Comparison of ENCODE assay signal across 8 cellular contexts in genomic region chr6:8006208-8006607, GRCh38. TPM values are rescaled to one million over a fixed set of nuclear protein-coding genes. Genes with fewer than 3 reads are reported as not detected.
A peak's percentile ranks its signal among the peaks of the same experiment; 100 is the strongest.
DNase-seq lines count a peak whose midpoint lies in the region; ATAC-seq, FAIRE-seq and TF ChIP-seq lines count a peak whose summit lies in the region.

No MANE protein-coding gene starts in this region.

- peak; percentile 87 for FAIRE-seq in TTC549 (lab: Jason Lieb, UNC)

- H3K9me3 Mint-ChIP-seq in CD8-positive, alpha-beta T cell, result no peaks in the 10 kb centered on the region

- ATAC-seq in CD8-positive, alpha-beta T cell, result no peak
- ATAC-seq in left ventricle myocardium superior, result peak; percentile 70
- ATAC-seq in HG02763 (IDR thresholded peaks at IDR 0.05; ENCODE audit: unreplicated experiment), result no peak
- ATAC-seq in HG02885 (IDR thresholded peaks at IDR 0.05; ENCODE audit: poor library complexity, unreplicated experiment), result no peak
- no peak for ATAC-seq in HG03342 (IDR thresholded peaks at IDR 0.05; ENCODE audit: unreplicated experiment)

- DNase-seq in CD8-positive, alpha-beta T cell, result no peak
- DNase-seq in HS-5 (ENCODE audit: low read depth), result peak; percentile 3
- DNase-seq in left ventricle myocardium superior, result no peak
- DNase-seq in MG63, result no peak

- no peaks in the 10 kb centered on the region for H3K27me3 Mint-ChIP-seq in CD8-positive, alpha-beta T cell (ENCODE audit: low read depth)

- no peak overlapping the region for H3K4me3 Mint-ChIP-seq in CD8-positive, alpha-beta T cell

- TF ChIP-seq CTCF in CD8-positive, alpha-beta T cell (IDR thresholded peaks at IDR 0.05), result peak; percentile 33

- intact Hi-C loops in CD8-positive, alpha-beta T cell (cut with DNase I, micrococcal nuclease), result loop anchor here (1.0 to 10.0 kb wide), 4 partner anchors 111 to 729 kb away; no protein-coding TSS in a partner anchor
- intact Hi-C loops in left ventricle myocardium superior (cut with micrococcal nuclease), result loop anchor here (10.0 kb wide), 1 partner anchor 101 kb away; no protein-coding TSS in a partner anchor

- no peaks in the 10 kb centered on the region for H3K4me1 ChIP-seq in CD8-positive, alpha-beta T cell (ENCODE audit: insufficient read depth, low read length)

- no peaks in the 10 kb centered on the region for H3K9me3 ChIP-seq in CD8-positive, alpha-beta T cell (ENCODE audit: low read length)
- H3K9me3 ChIP-seq in MG63, result no peaks in the 10 kb centered on the region

- no peak overlapping the region for H3K4me3 ChIP-seq in CD8-positive, alpha-beta T cell (ENCODE audit: low read depth, low read length)
- no peak overlapping the region for H3K4me3 ChIP-seq in MG63

- no peaks in the 10 kb centered on the region for H3K36me3 ChIP-seq in CD8-positive, alpha-beta T cell (ENCODE audit: insufficient read depth, low read length)
- H3K36me3 ChIP-seq in MG63, result no peaks in the 10 kb centered on the region

- peaks cover 4% of the 10 kb centered on the region for H3K36me3 Mint-ChIP-seq in CD8-positive, alpha-beta T cell

- H3K4me1 Mint-ChIP-seq in CD8-positive, alpha-beta T cell (ENCODE audit: low read depth), result peaks cover 4% of the 10 kb centered on the region

- CTCF ChIA-PET in CD8-positive, alpha-beta T cell (lab: Charles Lee), result interaction anchor here (0.7 to 1.8 kb wide), 5 partner anchors 13 to 1893 kb away, joined by 3 to 4 read pairs (median 3); no protein-coding TSS in a partner anchor

- H3K27ac Mint-ChIP-seq in CD8-positive, alpha-beta T cell, result no peak overlapping the region

- POLR2A ChIA-PET in CD8-positive, alpha-beta T cell (lab: Charles Lee), result interaction anchor here (0.6 kb wide), 1 partner anchor 757 kb away, joined by 4 read pairs; no protein-coding TSS in a partner anchor

- H3K27me3 ChIP-seq in CD8-positive, alpha-beta T cell (ENCODE audit: insufficient read depth, low read length), result no peaks in the 10 kb centered on the region
- no peaks in the 10 kb centered on the region for H3K27me3 ChIP-seq in MG63

- H3K27ac ChIP-seq in CD8-positive, alpha-beta T cell (ENCODE audit: low read depth, low read length), result no peak overlapping the region

RNA-seq across cellular contexts. Expression of gene BLOC1S5, which starts 58.0 kb away (rescaled TPM):
- total RNA-seq in CD8-positive, alpha-beta T cell, result 1 to 10 TPM; 6.3 to 8.9 TPM
- 10.3 TPM for total RNA-seq in left ventricle myocardium superior
- total RNA-seq in MG63 (2014; rRNA removed; shearing (Covaris generic); ENCODE audit: low replicate concordance), result 6.2 and 11.1 TPM in 2 replicates
